ENCODE assay signal across 8 cellular contexts in the genomic region with DNA sequence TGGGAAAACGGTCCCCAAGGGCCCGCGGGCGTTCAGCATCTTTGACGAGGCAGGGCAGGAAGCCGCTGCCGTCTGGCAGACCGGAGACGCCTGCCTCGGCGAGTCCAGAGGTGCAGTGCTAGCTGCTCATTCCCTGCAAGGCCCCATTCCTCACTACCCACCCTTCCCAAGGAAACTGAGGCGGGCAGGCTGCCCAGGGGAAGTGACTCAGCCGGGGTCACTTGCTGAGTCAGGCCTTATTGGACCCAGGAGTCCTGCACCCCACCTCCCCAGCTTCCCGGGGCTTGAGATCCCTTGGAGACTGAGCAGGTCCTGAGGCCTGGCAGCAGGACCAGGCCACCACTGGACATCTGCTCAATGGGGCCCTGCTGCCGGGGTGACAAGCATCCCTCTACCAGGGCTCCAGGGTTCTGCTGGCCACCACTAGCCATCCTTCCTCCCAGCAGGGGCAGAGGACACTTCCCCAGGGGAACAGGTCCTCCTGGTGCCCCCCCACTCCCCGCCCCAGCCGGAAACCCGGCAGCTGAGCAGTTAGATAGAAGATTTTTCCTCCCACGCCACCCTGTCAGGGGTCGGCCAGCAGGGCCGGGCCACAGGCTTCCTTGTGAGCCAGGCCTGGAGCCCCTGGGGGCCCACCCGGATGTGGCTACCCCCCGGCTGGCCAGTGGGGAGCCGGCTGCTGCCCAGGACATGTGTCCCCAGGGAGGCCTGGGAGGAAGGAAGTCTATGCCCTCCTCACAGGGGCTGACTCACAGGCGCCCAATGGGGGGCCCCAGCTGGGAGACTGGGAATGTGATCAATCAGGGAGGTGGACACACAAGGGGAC. TPM values are rescaled to one million over a fixed set of nuclear protein-coding genes. Genes with fewer than 3 reads are reported as not detected.
DNase-seq lines count a peak whose midpoint lies in the region; FAIRE-seq and TF ChIP-seq lines count a peak whose summit lies in the region.

No MANE protein-coding gene starts in this region.

- H3K4me1 Mint-ChIP-seq in Caco-2 (ENCODE audit: low read depth, unreplicated experiment), result peaks cover 3% of the 10 kb centered on the region

- H3K27ac ChIP-seq in SK-N-MC (peak overlapping the region; percentile 96), colonic mucosa (peak overlapping the region; percentile 60), muscle layer of colon (ENCODE audit: low read depth, low read length) (peak overlapping the region; percentile 17)

- peaks cover 16% of the 10 kb centered on the region for H3K36me3 Mint-ChIP-seq in Caco-2 (ENCODE audit: insufficient read depth, unreplicated experiment)

- H3K4me3 Mint-ChIP-seq in Caco-2 (ENCODE audit: unreplicated experiment), result no peak overlapping the region

- CTCF ChIA-PET in Caco-2 (lab: Charles Lee), result no interaction called here

- no peaks in the 10 kb centered on the region for H3K9me3 Mint-ChIP-seq in Caco-2 (ENCODE audit: unreplicated experiment)

- H3K4me3 ChIP-seq in SK-N-MC (peak overlapping the region; percentile 92), colonic mucosa (peak overlapping the region; percentile 4), muscle layer of colon (ENCODE audit: low read depth in 1 of 2, low read length in 2 of 2) (peak overlapping the region in 1 of 2 donors; percentile 76), Caco-2 (ENCODE audit: low read depth, low read length) (no peak overlapping the region)

- FAIRE-seq in GM12892 (lab: Jason Lieb, UNC), result peak; percentile 40

- POLR2A ChIA-PET in Caco-2 (lab: Charles Lee), result no interaction called here

- H3K27ac Mint-ChIP-seq in Caco-2 (ENCODE audit: unreplicated experiment), result no peak overlapping the region

- TF ChIP-seq POLR2A in GM12892 (IDR thresholded peaks at IDR 0.05; ENCODE audit: low read depth, low read length), result no peak; the same call in 1 of the 2 replicates

- no peaks in the 10 kb centered on the region for H3K9me3 ChIP-seq in SK-N-MC (ENCODE audit: low read depth, low read length)
- H3K9me3 ChIP-seq in colonic mucosa, result no peaks in the 10 kb centered on the region
- no peaks in the 10 kb centered on the region for H3K9me3 ChIP-seq in muscle layer of colon (ENCODE audit: low read length)
- H3K9me3 ChIP-seq in Caco-2, result no peaks in the 10 kb centered on the region

- H3K9ac ChIP-seq in SK-N-MC (ENCODE audit: insufficient read length) (peak overlapping the region; percentile 50), colonic mucosa (ENCODE audit: low read depth in 2 of 2, low read length in 2 of 2) (peak overlapping the region; percentile 14 to 47), muscle layer of colon (ENCODE audit: low read length) (no peak overlapping the region)

- DNase-seq in GM12892 (ENCODE audit: insufficient read length) (no peak), SK-N-MC (ENCODE audit: low read depth, low spot score) (no peak), colonic mucosa (no peak), NCI-H2107 (lab: John Stamatoyannopoulos, UW) (no peak), DMS153 treated with DMSO at 0.1 percent for 48 hours (lab: John Stamatoyannopoulos, UW; ENCODE audit: unreplicated experiment) (no peak), iPS-NIHi7 (ENCODE audit: extremely low spot score) (no peak), Caco-2 (no peak)

- TF ChIP-seq CTCF in colonic mucosa (IDR thresholded peaks at IDR 0.05), result no peak
- TF ChIP-seq CTCF in Caco-2 (IDR thresholded peaks at IDR 0.05; ENCODE audit: insufficient read depth in 1 of 2, low read depth in 1 of 2, low read length in 1 of 2, severe bottlenecking in 1 of 2, unreplicated experiment in 1 of 2), result no peak

- H3K4me1 ChIP-seq in colonic mucosa (peaks cover 31% of the 10 kb centered on the region), muscle layer of colon (ENCODE audit: insufficient read depth, low read length) (peaks cover 19% of the 10 kb centered on the region), Caco-2 (peaks cover 9% of the 10 kb centered on the region)

- intact Hi-C loops in colonic mucosa (cut with DNase I) (no loop called here), Caco-2 (cut with micrococcal nuclease; ENCODE audit: unreplicated experiment) (no loop called here)

- H3K27me3 Mint-ChIP-seq in Caco-2 (ENCODE audit: insufficient read depth, unreplicated experiment), result no peaks in the 10 kb centered on the region

- H3K36me3 ChIP-seq in SK-N-MC (ENCODE audit: insufficient read depth, low read length) (no peaks in the 10 kb centered on the region), colonic mucosa (no peaks in the 10 kb centered on the region), muscle layer of colon (ENCODE audit: insufficient read depth, low read length) (no peaks in the 10 kb centered on the region), Caco-2 (ENCODE audit: control insufficient read depth, insufficient read depth, low read length) (no peaks in the 10 kb centered on the region)

- no TSS peak for BruUV-seq in Caco-2 (replicated peaks; lab: Mats Ljungman, UMichigan)

- H3K27me3 ChIP-seq in colonic mucosa, result no peaks in the 10 kb centered on the region
- H3K27me3 ChIP-seq in muscle layer of colon (ENCODE audit: control insufficient read depth in 1 of 2, insufficient read depth in 2 of 2, low read length in 2 of 2), result no peaks in the 10 kb centered on the region
- no peaks in the 10 kb centered on the region for H3K27me3 ChIP-seq in Caco-2 (replicated peaks; ENCODE audit: control insufficient read depth, insufficient read depth, low read length)

RNA-seq across cellular contexts. Expression of a gene that starts 3.9 kb away (rescaled TPM):
- polyA plus RNA-seq in GM12892 (2012; ENCODE audit: missing spikeins), result 15.8 TPM
- 10 to 100 TPM; 26.4 to 40.9 TPM for total RNA-seq in colonic mucosa
- total RNA-seq in Caco-2 (2022), result 15.6 and 16.1 TPM in 2 replicates

RNA-seq across cellular contexts. Expression of a gene that starts 40.7 kb away (rescaled TPM):
- 1.3 TPM for polyA plus RNA-seq in GM12892 (2012; ENCODE audit: missing spikeins)
- total RNA-seq in colonic mucosa, result 10 to 100 TPM; 21.8 to 43.6 TPM
- total RNA-seq in Caco-2 (2022), result 14.9 and 17.2 TPM in 2 replicates

Comparison
In these comparisons a context has a peak if more than half of its experiments do, and no peak if none do; other contexts are left out.
1. H3K27ac ChIP-seq: peak in every context shown above with its lines; median percentile 96 in SK-N-MC; 60 in colonic mucosa; 17 in muscle layer of colon.